Comparison of ENCODE assay signal across 8 cellular contexts in genomic region chr12:117580718-117581062, GRCh38.
DNase-seq lines count a peak whose midpoint lies in the region; ATAC-seq, FAIRE-seq and TF ChIP-seq lines count a peak whose summit lies in the region.
"Had no signal": no experiment of that assay in that cellular context is flagged by ENCODE, and none has a peak within 500 bp of the region (broad histone marks: within the 10 kb centered on the region; RNA-seq: fewer than 3 reads in every experiment).

No MANE protein-coding gene starts in this region.

- WGBS in K562 (ENCODE audit: insufficient coverage, low coverage, missing lambda C conversion rate): 3% methylated on average over 3 of the region's 8 CpGs

- H3K27ac ChIP-seq in K562 (ENCODE audit: extremely low read depth, low read depth, low read length): no peak overlapping the region
- no peak overlapping the region for H3K27ac ChIP-seq in neural progenitor cell

- peak; percentile 100 for ATAC-seq in K562
- ATAC-seq in activated T-cell treated with anti-CD3 and anti-CD28 coated beads, Interleukin-2, amount 50 U/mL, for 72 hours (replicated peaks in 1 of 2): no peak

- no TSS peak for BruUV-seq in K562 (replicated peaks; lab: Mats Ljungman, UMichigan)

- H3K9me3 ChIP-seq in K562 (replicated peaks; ENCODE audit: control insufficient read depth, insufficient read depth, low read depth, low read length) (no peaks in the 10 kb centered on the region), neural progenitor cell (ENCODE audit: low read depth) (no peaks in the 10 kb centered on the region)

- TF ChIP-seq EP300 in K562 (IDR thresholded peaks at IDR 0.05; ENCODE audit: low read length): no peak

- no peaks in the 10 kb centered on the region for H4K20me1 ChIP-seq in K562 (replicated peaks; ENCODE audit: control insufficient read depth, insufficient read depth, low read length)
- no peaks in the 10 kb centered on the region for H4K20me1 ChIP-seq in neural progenitor cell (ENCODE audit: low read depth)

- H3K79me2 ChIP-seq in K562 (ENCODE audit: control insufficient read depth, insufficient read depth, low read length) (no peaks in the 10 kb centered on the region), neural progenitor cell (ENCODE audit: low read depth) (no peaks in the 10 kb centered on the region)

- no peak overlapping the region for H3K27ac Mint-ChIP-seq in neural progenitor cell
- H3K27ac Mint-ChIP-seq in activated T-cell treated with anti-CD3 and anti-CD28 coated beads, Interleukin-2, amount 50 U/mL, for 72 hours: no peak overlapping the region

- intact Hi-C loops in K562 (cut with micrococcal nuclease): no loop called here

- no peak overlapping the region for H2AFZ ChIP-seq in K562 (ENCODE audit: low read depth, low read length)
- H2AFZ ChIP-seq in neural progenitor cell (replicated peaks): peak overlapping the region; percentile 64

- H3K9ac ChIP-seq in K562 (ENCODE audit: insufficient read depth in 1 of 2, low read depth in 2 of 2, low read length in 2 of 2) (no peak overlapping the region), neural progenitor cell (no peak overlapping the region)

- no peak for TF ChIP-seq RAD21 in K562 (CRISPR knock-in tag; conservative IDR thresholded peaks at IDR 0.05 in 1 of 2, IDR thresholded peaks at IDR 0.05 in 1 of 2)

- peaks cover 13% of the 10 kb centered on the region for H3K4me1 Mint-ChIP-seq in neural progenitor cell
- H3K4me1 Mint-ChIP-seq in activated T-cell treated with anti-CD3 and anti-CD28 coated beads, Interleukin-2, amount 50 U/mL, for 72 hours (ENCODE audit: low read depth): no peaks in the 10 kb centered on the region

- TF ChIP-seq CTCF in K562 (IDR thresholded peaks at IDR 0.05 in 2 of 3, conservative IDR thresholded peaks at IDR 0.05 in 1 of 3; ENCODE audit: insufficient read depth in 2 of 3, low read depth in 1 of 3, low read length in 3 of 3) (no peak), neural progenitor cell (IDR thresholded peaks at IDR 0.05) (no peak), GM20000 (IDR thresholded peaks at IDR 0.05; ENCODE audit: extremely low read depth, missing control alignments) (no peak)

- no peaks in the 10 kb centered on the region for H3K36me3 Mint-ChIP-seq in neural progenitor cell
- no peaks in the 10 kb centered on the region for H3K36me3 Mint-ChIP-seq in activated T-cell treated with anti-CD3 and anti-CD28 coated beads, Interleukin-2, amount 50 U/mL, for 72 hours (ENCODE audit: insufficient read depth in 2 of 2)

- no peaks in the 10 kb centered on the region for H3F3A ChIP-seq in neural progenitor cell (ENCODE audit: low read depth)

- H3K4me2 ChIP-seq in K562 (ENCODE audit: insufficient read depth, low read length) (no peak overlapping the region), neural progenitor cell (no peak overlapping the region)

- no peaks in the 10 kb centered on the region for H3K9me1 ChIP-seq in K562 (ENCODE audit: control insufficient read depth, insufficient read depth, low read length)

- POLR2A ChIA-PET in K562 (lab: Yijun Ruan, JAX): interaction anchor here (0.7 kb wide), 1 partner anchor 334 kb away, joined by 3 read pairs; no protein-coding TSS in a partner anchor

- H3K27me3 ChIP-seq in K562 (ENCODE audit: control insufficient read depth in 2 of 2, insufficient read depth in 2 of 2, low read length in 2 of 2) (no peaks in the 10 kb centered on the region; a peak in 1 of 5 replicates), neural progenitor cell (no peaks in the 10 kb centered on the region)

- H3K4me3 ChIP-seq in K562 (no peak overlapping the region), neural progenitor cell (no peak overlapping the region)

- H3K9me3 Mint-ChIP-seq in neural progenitor cell: no peaks in the 10 kb centered on the region
- H3K9me3 Mint-ChIP-seq in activated T-cell treated with anti-CD3 and anti-CD28 coated beads, Interleukin-2, amount 50 U/mL, for 72 hours: no peaks in the 10 kb centered on the region
- H3K9me3 Mint-ChIP-seq: brain had no signal

- peak; percentile 3 for DNase-seq in ELR (ENCODE audit: low read depth)
- DNase-seq in HT-29 (ENCODE audit: low spot score): peak; percentile 27
- DNase-seq in K562 (ENCODE audit: extremely low read depth in 1 of 4, low spot score in 3 of 4): peak; percentile 68 to 90 (median 88)
- DNase-seq in neural progenitor cell (ENCODE audit: low spot score): peak; percentile 95
- DNase-seq in midbrain (lab: John Stamatoyannopoulos, UW): no peak
- no peak for DNase-seq in activated T-cell treated with anti-CD3 and anti-CD28 coated beads, Interleukin-2, amount 50 U/mL, for 72 hours
- no peak for DNase-seq in GM20000 (ENCODE audit: low spot score)

- H3K4me1 ChIP-seq in K562 (replicated peaks in 1 of 2; ENCODE audit: control insufficient read depth in 2 of 2, insufficient read depth in 2 of 2, low read length in 2 of 2) (peaks cover 0 to 5% of the 10 kb centered on the region in 2 experiments; a peak in 1 of 5 replicates), neural progenitor cell (peaks cover 17% of the 10 kb centered on the region)

- H3K4me3 Mint-ChIP-seq in neural progenitor cell: no peak overlapping the region
- no peak overlapping the region for H3K4me3 Mint-ChIP-seq in activated T-cell treated with anti-CD3 and anti-CD28 coated beads, Interleukin-2, amount 50 U/mL, for 72 hours
- H3K4me3 Mint-ChIP-seq: brain had no signal

- TF ChIP-seq POLR2A in K562 (conservative IDR thresholded peaks at IDR 0.05): no peak

- H3K27me3 Mint-ChIP-seq in neural progenitor cell (ENCODE audit: insufficient read depth, low read depth): no peaks in the 10 kb centered on the region
- H3K27me3 Mint-ChIP-seq in activated T-cell treated with anti-CD3 and anti-CD28 coated beads, Interleukin-2, amount 50 U/mL, for 72 hours (ENCODE audit: low read depth): peaks cover 7% of the 10 kb centered on the region

- CTCF ChIA-PET in K562 (lab: Yijun Ruan, JAX; ENCODE audit: low intra/inter-chr PET ratio): no interaction called here

- peak; percentile 62 for FAIRE-seq in K562 (lab: Jason Lieb, UNC)

- no peaks in the 10 kb centered on the region for H3K36me3 ChIP-seq in K562 (ENCODE audit: control insufficient read depth, insufficient read depth, low read length)
- no peaks in the 10 kb centered on the region for H3K36me3 ChIP-seq in neural progenitor cell

- in situ Hi-C loops in K562 (cut with MboI): loop anchor here (10.0 kb wide), 1 partner anchor 206 kb away; no protein-coding TSS in a partner anchor

TF ChIP-seq in K562, 482 proteins besides CTCF, POLR2A, EP300 and RAD21:
- no peak for TF ChIP-seq ZNF785 (CRISPR knock-in tag; IDR thresholded peaks at IDR 0.05)
- no peak for TF ChIP-seq MAZ (CRISPR knock-in tag; conservative IDR thresholded peaks at IDR 0.05 in 1 of 2, IDR thresholded peaks at IDR 0.05 in 1 of 2)
- TF ChIP-seq NFYB (IDR thresholded peaks at IDR 0.05; ENCODE audit: extremely low read depth, insufficient read length): peak; percentile 7

Comparison
In these comparisons a context has a peak if more than half of its experiments do, and no peak if none do; other contexts are left out.
1. DNase-seq: peak in ELR (single experiment), HT-29 (single experiment), K562 (4 of 4) and neural progenitor cell (single experiment); none in midbrain (single experiment), activated T-cell treated with anti-CD3 and anti-CD28 coated beads, Interleukin-2, amount 50 U/mL, for 72 hours (0 of 2) and GM20000 (single experiment).